In the genomic region with DNA sequence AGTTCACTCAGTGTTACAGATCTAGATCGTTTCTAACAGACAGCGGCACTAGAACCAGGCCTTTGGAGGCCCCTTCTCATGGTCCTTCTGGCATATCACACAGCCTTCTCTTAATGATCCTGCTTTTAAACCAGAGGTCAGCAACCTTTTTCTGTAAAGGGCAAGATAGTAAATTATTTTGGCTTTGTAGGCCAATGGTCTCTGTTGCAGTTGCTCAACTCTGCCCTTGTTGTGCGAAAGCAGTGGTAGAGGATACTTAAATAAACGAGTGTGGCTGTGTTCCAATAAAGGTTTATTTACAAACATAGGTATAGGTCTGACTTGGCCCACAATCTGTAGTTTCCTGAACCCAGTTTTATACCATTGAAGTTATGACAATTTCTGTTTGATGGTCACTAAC, we compare ENCODE assay signal across 29 cellular contexts. TPM values are rescaled to one million over a fixed set of nuclear protein-coding genes. Genes with fewer than 3 reads are reported as not detected.
"Had no signal": no experiment of that assay in that cellular context is flagged by ENCODE, and none has a peak within 500 bp of the region (broad histone marks: within the 10 kb centered on the region; RNA-seq: fewer than 3 reads in every experiment).

No MANE protein-coding gene starts in this region.

- H3K36me3 Mint-ChIP-seq: activated naive CD4-positive, alpha-beta T cell treated with anti-CD3 and anti-CD28 coated beads, Interleukin-2, amount 10 ng/mL, durations not matched to agents 7 days and 5 days; activated naive CD8-positive, alpha-beta T cell treated with anti-CD3 and anti-CD28 coated beads for 36 hours had no signal

- H3K4me3 Mint-ChIP-seq: activated B cell treated with CpG ODN at 0.5 μM for 24 hours; activated CD4-positive, alpha-beta memory T cell treated with anti-CD3 and anti-CD28 coated beads, Interleukin-2, amount 10 ng/mL, durations not matched to agents 7 days and 5 days; activated naive CD4-positive, alpha-beta T cell treated with anti-CD3 and anti-CD28 coated beads, Interleukin-2, amount 10 ng/mL, durations not matched to agents 7 days and 5 days; activated naive CD8-positive, alpha-beta T cell treated with anti-CD3 and anti-CD28 coated beads for 36 hours; activated T-cell treated with anti-CD3 and anti-CD28 coated beads, Interleukin-2, amount 50 U/mL, for 72 hours; IgD-negative memory B cell; T-helper 1 cell treated with Interleukin-12 subunit alpha and Interleukin-12 subunit beta and Interleukin-4 antibody, amounts not matched to agents 30 μg/mL and 1 μg/mL, for 36 hours had no signal

- DNase-seq: activated B cell treated with CpG ODN at 0.5 μM for 24 hours; activated CD4-positive, alpha-beta memory T cell treated with anti-CD3 and anti-CD28 coated beads, Interleukin-2, amount 10 ng/mL, durations not matched to agents 7 days and 5 days; activated CD4-positive, alpha-beta T cell treated with anti-CD3 and anti-CD28 coated beads, Interleukin-2, amount 50 U/mL, for 1 hour; activated gamma-delta T cell treated with Interleukin-2 at 50 U/mL for 16 hours; activated naive CD4-positive, alpha-beta T cell treated with anti-CD3 and anti-CD28 coated beads, Interleukin-2, amount 10 ng/mL, durations not matched to agents 7 days and 5 days; activated naive CD8-positive, alpha-beta T cell treated with anti-CD3 and anti-CD28 coated beads for 36 hours; activated T-cell treated with anti-CD3 and anti-CD28 coated beads, Interleukin-2, amount 50 U/mL, for 72 hours; brain microvascular endothelial cell; KG1; MG63; MV-4-11; NCI-H1417 treated with DMSO at 0.1 percent for 48 hours; NCI-H1694; NCI-H2107; NCI-H2171 treated with DMSO at 0.1 percent for 48 hours; NCI-H226; NCI-H510A; NCI-H526 treated with DMSO at 0.1 percent for 48 hours; NCI-H82; Right ventricle myocardium superior; SW 1271; T-helper 9 cell had no signal

- H3K36me3 ChIP-seq: brain microvascular endothelial cell, MG63, SJCRH30 had no signal

- H3K27ac ChIP-seq: brain microvascular endothelial cell, SJCRH30 had no signal

- H3K27me3 ChIP-seq: brain microvascular endothelial cell, MG63, SJCRH30 had no signal

- H3K9me3 Mint-ChIP-seq: activated B cell treated with CpG ODN at 0.5 μM for 24 hours; activated naive CD4-positive, alpha-beta T cell treated with anti-CD3 and anti-CD28 coated beads, Interleukin-2, amount 10 ng/mL, durations not matched to agents 7 days and 5 days; activated naive CD8-positive, alpha-beta T cell treated with anti-CD3 and anti-CD28 coated beads for 36 hours; activated T-cell treated with anti-CD3 and anti-CD28 coated beads, Interleukin-2, amount 50 U/mL, for 72 hours; activated T-helper 2 cell treated with anti-CD3 and anti-CD28 coated beads, Interferon-gamma antibody, Interleukin-2, Interleukin-4, amounts not matched to agents 10 μg/mL and 5 μg/mL and 100 μg/mL, durations not matched to agents 14 hours and 24 hours and 36 hours; IgD-negative memory B cell; T-helper 1 cell treated with Interleukin-12 subunit alpha and Interleukin-12 subunit beta and Interleukin-4 antibody, amounts not matched to agents 30 μg/mL and 1 μg/mL, for 36 hours had no signal

- ATAC-seq: activated T-cell treated with anti-CD3 and anti-CD28 coated beads, Interleukin-2, amount 50 U/mL, for 72 hours; Panc1; SK-N-SH treated with all-trans-retinoic acid at 6 μM for 48 hours had no signal

- H3K4me3 ChIP-seq: MG63, SJCRH30 had no signal

- H3K27me3 Mint-ChIP-seq: activated B cell treated with CpG ODN at 0.5 μM for 24 hours; activated CD4-positive, alpha-beta memory T cell treated with anti-CD3 and anti-CD28 coated beads, Interleukin-2, amount 10 ng/mL, durations not matched to agents 7 days and 5 days; activated naive CD4-positive, alpha-beta T cell treated with anti-CD3 and anti-CD28 coated beads, Interleukin-2, amount 10 ng/mL, durations not matched to agents 7 days and 5 days; activated naive CD8-positive, alpha-beta T cell treated with anti-CD3 and anti-CD28 coated beads for 36 hours; IgD-negative memory B cell had no signal

- H3K9me3 ChIP-seq: MG63, SJCRH30 had no signal

- H3K27ac Mint-ChIP-seq: activated B cell treated with CpG ODN at 0.5 μM for 24 hours; activated CD4-positive, alpha-beta memory T cell treated with anti-CD3 and anti-CD28 coated beads, Interleukin-2, amount 10 ng/mL, durations not matched to agents 7 days and 5 days; activated naive CD4-positive, alpha-beta T cell treated with anti-CD3 and anti-CD28 coated beads, Interleukin-2, amount 10 ng/mL, durations not matched to agents 7 days and 5 days; activated naive CD8-positive, alpha-beta T cell treated with anti-CD3 and anti-CD28 coated beads for 36 hours; activated T-cell treated with anti-CD3 and anti-CD28 coated beads, Interleukin-2, amount 50 U/mL, for 72 hours; activated T-helper 2 cell treated with anti-CD3 and anti-CD28 coated beads, Interferon-gamma antibody, Interleukin-2, Interleukin-4, amounts not matched to agents 10 μg/mL and 5 μg/mL and 100 μg/mL, durations not matched to agents 14 hours and 24 hours and 36 hours; IgD-negative memory B cell; T-helper 1 cell treated with Interleukin-12 subunit alpha and Interleukin-12 subunit beta and Interleukin-4 antibody, amounts not matched to agents 30 μg/mL and 1 μg/mL, for 36 hours had no signal

RNA-seq across cellular contexts. Expression of gene CD180, which starts 47.3 kb away (rescaled TPM):
- total RNA-seq: activated CD8-positive, alpha-beta memory T cell treated with anti-CD3 and anti-CD28 coated beads for 36 hours; SJCRH30 had no signal
